ENCODE assay signal across 21 cellular contexts in the genomic region with DNA sequence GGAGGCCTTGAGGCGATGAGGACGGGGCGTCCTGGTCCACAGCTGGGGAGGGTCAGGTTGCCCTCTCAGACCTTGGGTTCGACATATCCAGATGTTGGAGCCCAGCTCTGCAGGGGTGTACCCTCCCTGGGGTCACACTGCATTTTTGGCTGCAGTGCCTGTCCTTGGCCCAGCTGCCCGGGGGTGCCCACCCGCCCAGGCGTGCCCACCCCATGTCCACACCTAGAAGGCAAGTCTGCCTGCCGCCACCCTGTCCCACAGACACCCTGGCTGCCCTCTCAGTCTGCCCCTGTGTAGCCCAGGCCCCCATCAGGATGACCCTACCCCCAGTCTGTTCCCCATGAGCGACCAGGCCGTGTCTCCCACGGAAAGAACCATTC. TPM values are rescaled to one million over a fixed set of nuclear protein-coding genes. Genes with fewer than 3 reads are reported as not detected.
DNase-seq lines count a peak whose midpoint lies in the region; ATAC-seq, FAIRE-seq and TF ChIP-seq lines count a peak whose summit lies in the region.
"Had no signal": no experiment of that assay in that cellular context is flagged by ENCODE, and none has a peak within 500 bp of the region (broad histone marks: within the 10 kb centered on the region; RNA-seq: fewer than 3 reads in every experiment).

No MANE protein-coding gene starts in this region.

- DNase-seq in activated CD8-positive, alpha-beta memory T cell treated with anti-CD3 and anti-CD28 coated beads, Interleukin-2, amount 10 ng/mL, durations not matched to agents 7 days and 5 days = no peak
- DNase-seq in activated CD8-positive, alpha-beta memory T cell treated with anti-CD3 and anti-CD28 coated beads, Interleukin-2, amount 50 U/mL, for 4 hours = no peak
- DNase-seq in GM12891 (ENCODE audit: insufficient read length, low spot score) (no peak), GM12878 (ENCODE audit: low read depth, low spot score) (no peak), progenitor cell of endocrine pancreas (ENCODE audit: low spot score, unreplicated experiment) (no peak), SW 1271 (lab: John Stamatoyannopoulos, UW) (no peak), NCI-H2029 treated with DMSO at 0.1 percent for 48 hours (lab: John Stamatoyannopoulos, UW) (no peak)
- DNase-seq: activated gamma-delta T cell; Calu3; colonic mucosa; left ventricle myocardium inferior; NCI-H1436 treated with DMSO at 0.1 percent for 48 hours; NCI-H2227 treated with DMSO at 0.1 percent for 48 hours; psoas muscle; SHP77; stimulated activated CD4-positive, alpha-beta T cell treated with anti-CD3 and anti-CD28 coated beads, Interleukin-12 subunit alpha, Interleukin-12 subunit beta, amount 100 ng/mL, for 4 hours; stomach had no signal

- ATAC-seq in activated CD8-positive, alpha-beta memory T cell treated with anti-CD3 and anti-CD28 coated beads, Interleukin-2, amount 10 ng/mL, durations not matched to agents 7 days and 5 days = no peak
- no peak for ATAC-seq in GM12878
- ATAC-seq in GM21786 (IDR thresholded peaks at IDR 0.05; ENCODE audit: unreplicated experiment) = no peak

- RAD21 ChIA-PET in GM12878 (lab: Charles Lee; ENCODE audit: unreplicated experiment) = interaction anchor here (0.9 to 1.2 kb wide), 2 partner anchors 8 to 23 kb away, joined by 3 read pairs; no protein-coding TSS in a partner anchor

- peak overlapping the region; percentile 59 for H3K27ac Mint-ChIP-seq in activated CD8-positive, alpha-beta memory T cell treated with anti-CD3 and anti-CD28 coated beads, Interleukin-2, amount 10 ng/mL, durations not matched to agents 7 days and 5 days
- peak overlapping the region; percentile 73 for H3K27ac Mint-ChIP-seq in progenitor cell of endocrine pancreas

- H2AFZ ChIP-seq in GM12878 (ENCODE audit: control insufficient read depth, low read depth, low read length) = no peak overlapping the region

- peaks cover 43% of the 10 kb centered on the region for H3K4me1 ChIP-seq in GM12878 (ENCODE audit: control insufficient read depth, insufficient read depth, low read length)
- H3K4me1 ChIP-seq: colonic mucosa had no signal

- intact Hi-C loops in GM12878 (cut with micrococcal nuclease; ENCODE audit: unreplicated experiment) = no loop called here

- peak overlapping the region; percentile 96 for H3K4me3 ChIP-seq in GM12878
- H3K4me3 ChIP-seq: colonic mucosa, left ventricle myocardium inferior, psoas muscle had no signal

- H3K9me3 Mint-ChIP-seq in activated CD8-positive, alpha-beta memory T cell treated with anti-CD3 and anti-CD28 coated beads, Interleukin-2, amount 10 ng/mL, durations not matched to agents 7 days and 5 days (ENCODE audit: low read depth) = no peaks in the 10 kb centered on the region
- H3K9me3 Mint-ChIP-seq in progenitor cell of endocrine pancreas (ENCODE audit: low read depth) = no peaks in the 10 kb centered on the region

- TF ChIP-seq RAD21 in GM12878 (IDR thresholded peaks at IDR 0.05; ENCODE audit: insufficient read depth, low read depth, low read length) = no peak

- 0 out of 2 replicates have a peak, but pooled peaks have one; percentile 5 for TF ChIP-seq POLR2A in GM12891 (IDR thresholded peaks at IDR 0.05; ENCODE audit: low read depth, low read length)
- TF ChIP-seq POLR2A in GM12878 (IDR thresholded peaks at IDR 0.05; ENCODE audit: low read depth, low read length) = no peak

- peaks cover 36% of the 10 kb centered on the region for H3K4me1 Mint-ChIP-seq in activated CD8-positive, alpha-beta memory T cell treated with anti-CD3 and anti-CD28 coated beads, Interleukin-2, amount 10 ng/mL, durations not matched to agents 7 days and 5 days
- H3K4me1 Mint-ChIP-seq in progenitor cell of endocrine pancreas (ENCODE audit: low read depth) = no peaks in the 10 kb centered on the region

- TF ChIP-seq EP300 in GM12878 (IDR thresholded peaks at IDR 0.05; ENCODE audit: borderline replicate concordance in 1 of 2, control insufficient read depth in 1 of 2, low read depth in 2 of 2, low read length in 2 of 2) = no peak

- H3K4me2 ChIP-seq in GM12878 (ENCODE audit: control insufficient read depth, insufficient read depth) = peak overlapping the region; percentile 100

- H3K27me3 ChIP-seq in GM12878 (replicated peaks in 1 of 2; ENCODE audit: control insufficient read depth in 2 of 2, insufficient read depth in 2 of 2, low read length in 1 of 2) = no peaks in the 10 kb centered on the region
- H3K27me3 ChIP-seq: colonic mucosa, stomach had no signal

- peaks cover 19% of the 10 kb centered on the region for H3K36me3 Mint-ChIP-seq in activated CD8-positive, alpha-beta memory T cell treated with anti-CD3 and anti-CD28 coated beads, Interleukin-2, amount 10 ng/mL, durations not matched to agents 7 days and 5 days
- H3K36me3 Mint-ChIP-seq in progenitor cell of endocrine pancreas (ENCODE audit: insufficient read depth) = no peaks in the 10 kb centered on the region

- H4K20me1 ChIP-seq in GM12878 (ENCODE audit: control insufficient read depth, insufficient read depth) = peaks cover 17% of the 10 kb centered on the region; the same call in 1 of the 2 replicates

- no peaks in the 10 kb centered on the region for H3K27me3 Mint-ChIP-seq in activated CD8-positive, alpha-beta memory T cell treated with anti-CD3 and anti-CD28 coated beads, Interleukin-2, amount 10 ng/mL, durations not matched to agents 7 days and 5 days
- peaks cover 10% of the 10 kb centered on the region for H3K27me3 Mint-ChIP-seq in progenitor cell of endocrine pancreas

- no peaks in the 10 kb centered on the region for H3K9me3 ChIP-seq in GM12878 (replicated peaks; ENCODE audit: control insufficient read depth, insufficient read depth, low read length)
- H3K9me3 ChIP-seq: colonic mucosa, left ventricle myocardium inferior, psoas muscle, stomach had no signal

- H3K79me2 ChIP-seq in GM12878 (ENCODE audit: control insufficient read depth, insufficient read depth, low read length) = peaks cover 84% of the 10 kb centered on the region

- no peak overlapping the region for H3K4me3 Mint-ChIP-seq in activated CD8-positive, alpha-beta memory T cell treated with anti-CD3 and anti-CD28 coated beads, Interleukin-2, amount 10 ng/mL, durations not matched to agents 7 days and 5 days
- no peak overlapping the region for H3K4me3 Mint-ChIP-seq in progenitor cell of endocrine pancreas (ENCODE audit: low read depth)

- in situ Hi-C loops in GM12878 (cut with MboI) = loop anchor here (10.0 kb wide), 1 partner anchor 1011 kb away; a partner anchor contains a TSS

- CTCF ChIA-PET in activated CD8-positive, alpha-beta memory T cell treated with anti-CD3 and anti-CD28 coated beads, Interleukin-2, amount 10 ng/mL, durations not matched to agents 7 days and 5 days (lab: Charles Lee) = interaction anchor here (1.4 to 6.9 kb wide), 2 partner anchors 26 to 92 kb away, joined by 6 to 69 read pairs; no protein-coding TSS in a partner anchor
- CTCF ChIA-PET in GM12878 (lab: Yijun Ruan, JAX) = interaction anchor here (1.1 to 3.0 kb wide), 5 partner anchors 9 to 180 kb away, joined by 3 to 10 read pairs (median 4); no protein-coding TSS in a partner anchor

- FAIRE-seq in GM12891 (lab: Jason Lieb, UNC) (peak; percentile 54), GM12878 (lab: Jason Lieb, UNC) (no peak)
- FAIRE-seq: frontal cortex, H54, urothelium cell line had no signal

- peak overlapping the region; percentile 68 for H3K9ac ChIP-seq in GM12878 (ENCODE audit: control insufficient read depth, insufficient read depth, low read length)

- no peak for TF ChIP-seq CTCF in GM12878 (IDR thresholded peaks at IDR 0.05 in 2 of 3, conservative IDR thresholded peaks at IDR 0.05 in 1 of 3; ENCODE audit: control insufficient read depth in 2 of 3, extremely low read depth in 1 of 3, insufficient read depth in 1 of 3, low read depth in 3 of 3, low read length in 3 of 3)
- no peak for TF ChIP-seq CTCF in progenitor cell of endocrine pancreas (IDR thresholded peaks at IDR 0.05; ENCODE audit: unreplicated experiment)

- WGBS in GM12878 (ENCODE audit: insufficient coverage, insufficient replicate concordance, low lambda C conversion rate, missing lambda C conversion rate) = 86% methylated on average over 11 of the region's 11 CpGs

- no TSS peak for BruUV-seq in GM12878 (replicated peaks; lab: Mats Ljungman, UMichigan)

- POLR2A ChIA-PET in GM12878 (lab: Charles Lee) = interaction anchor here (0.9 kb wide), 1 partner anchor 39 kb away, joined by 4 read pairs; no protein-coding TSS in a partner anchor

- SMC1A ChIA-PET in GM12878 (lab: Charles Lee; ENCODE audit: uncharacterized antibody, unreplicated experiment) = interaction anchor here (1.4 to 1.7 kb wide), 3 partner anchors 15 to 162 kb away, joined by 3 to 6 read pairs (median 3); no protein-coding TSS in a partner anchor

- peaks cover 1 to 3% of the 10 kb centered on the region in 2 experiments; a peak in 3 of 4 replicates for H3K36me3 ChIP-seq in GM12878 (ENCODE audit: control insufficient read depth in 2 of 2, insufficient read depth in 2 of 2, low read length in 1 of 2)
- H3K36me3 ChIP-seq: colonic mucosa, left ventricle myocardium inferior, stomach had no signal

- peak overlapping the region; percentile 99 for H3K27ac ChIP-seq in GM12878 (ENCODE audit: control insufficient read depth, insufficient read depth)
- H3K27ac ChIP-seq: colonic mucosa, left ventricle myocardium inferior, psoas muscle, stomach had no signal

RNA-seq across cellular contexts. Expression of a gene that starts 3.0 kb away (rescaled TPM):
- 100 to 1,000 TPM; 574 to 702 TPM for total RNA-seq in activated CD8-positive, alpha-beta memory T cell treated with anti-CD3 and anti-CD28 coated beads, Interleukin-2, amount 10 ng/mL, durations not matched to agents 7 days and 5 days
- polyA plus RNA-seq in GM12891 (2012; ENCODE audit: low read depth, missing spikeins) = 602 TPM
- 108 and 116 TPM in 2 replicates for total RNA-seq in GM12878 (2013; cell fraction: nucleolus; rRNA removed)
- total RNA-seq in GM12878 (2014; rRNA removed) (374 and 409 TPM in 2 replicates), GM12878 (2014; rRNA removed; fragmentation: Illumina TruSeq; extraction: Trizol) (152 and 171 TPM in 2 replicates), GM12878 (2021) (478 and 488 TPM in 2 replicates), progenitor cell of endocrine pancreas (not detected in 2 replicates)
- polyA plus RNA-seq in GM12878 (2011; ENCODE audit: low read depth) = 194 TPM
- polyA plus RNA-seq in GM12878 (2011; rRNA removed) (156 and 283 TPM in 2 replicates), GM12878 (2014; fragmentation: Illumina TruSeq; extraction: Trizol) (109 and 328 TPM in 2 replicates), GM12878 (2014; fragmentation: Nextera tagmentation; extraction: Ambion mirVana) (10 to 100 TPM; 19.2 to 34.2 TPM), GM12878 (2014; rRNA removed) (411 and 535 TPM in 2 replicates), GM12878 (2016; fragmentation: Nextera tagmentation; extraction: Ambion mirVana) (100 to 1,000 TPM; 442 to 487 TPM)
- 242 and 323 TPM in 2 replicates for polyA plus RNA-seq in GM12878 (2011; cell fraction: cytosol; rRNA removed)
- 182 and 199 TPM in 2 replicates for polyA plus RNA-seq in GM12878 (2011; cell fraction: nucleus; rRNA removed)
- polyA plus RNA-seq in GM12878 (2012) = 365 and 472 TPM in 2 replicates
- polyA minus RNA-seq in GM12878 (2011; rRNA and poly(A)+ RNA removed) = 57.7 and 106 TPM in 2 replicates
- 52.5 and 54.1 TPM in 2 replicates for polyA minus RNA-seq in GM12878 (2011; cell fraction: cytosol; rRNA and poly(A)+ RNA removed)
- polyA minus RNA-seq in GM12878 (2011; cell fraction: nucleus; rRNA and poly(A)+ RNA removed) = 14.3 and 28.3 TPM in 2 replicates
- total RNA-seq: Calu3 had no signal

RNA-seq across cellular contexts. Expression of a gene that starts 17.1 kb away (rescaled TPM):
- 1 to 10 TPM in 1 of 2 experiments, not detected in 1; 1.0 TPM for total RNA-seq in activated CD8-positive, alpha-beta memory T cell treated with anti-CD3 and anti-CD28 coated beads, Interleukin-2, amount 10 ng/mL, durations not matched to agents 7 days and 5 days
- polyA plus RNA-seq in GM12891 (2012; ENCODE audit: low read depth, missing spikeins) = 0.46 TPM
- not detected in 2 replicates for total RNA-seq in GM12878 (2013; cell fraction: nucleolus; rRNA removed)
- total RNA-seq in GM12878 (2014; rRNA removed) (0.76 and 0.79 TPM in 2 replicates), GM12878 (2014; rRNA removed; fragmentation: Illumina TruSeq; extraction: Trizol) (0.37 TPM in 1 of 2 replicates, not detected in the other), GM12878 (2021) (0.38 and 0.61 TPM in 2 replicates), progenitor cell of endocrine pancreas (0.55 and 0.69 TPM in 2 replicates)
- polyA plus RNA-seq in GM12878 (2011; ENCODE audit: low read depth) = not detected
- polyA plus RNA-seq in GM12878 (2011; rRNA removed) (0.35 TPM in 1 of 2 replicates, not detected in the other), GM12878 (2014; fragmentation: Illumina TruSeq; extraction: Trizol) (not detected in 2 replicates), GM12878 (2014; fragmentation: Nextera tagmentation; extraction: Ambion mirVana) (under 1 TPM; 0.14 to 0.33 TPM), GM12878 (2014; rRNA removed) (0.37 and 0.56 TPM in 2 replicates), GM12878 (2016; fragmentation: Nextera tagmentation; extraction: Ambion mirVana) (not detected)
- 0.17 and 0.24 TPM in 2 replicates for polyA plus RNA-seq in GM12878 (2011; cell fraction: cytosol; rRNA removed)
- polyA plus RNA-seq in GM12878 (2011; cell fraction: nucleus; rRNA removed) = 0.57 and 0.87 TPM in 2 replicates
- polyA plus RNA-seq in GM12878 (2012) = 0.72 and 0.80 TPM in 2 replicates
- 1.1 TPM in 1 of 2 replicates, not detected in the other for polyA minus RNA-seq in GM12878 (2011; rRNA and poly(A)+ RNA removed)
- polyA minus RNA-seq in GM12878 (2011; cell fraction: cytosol; rRNA and poly(A)+ RNA removed) = not detected in 2 replicates
- polyA minus RNA-seq in GM12878 (2011; cell fraction: nucleus; rRNA and poly(A)+ RNA removed) = not detected in 2 replicates
- total RNA-seq: frontal cortex, left ventricle myocardium inferior had no signal

RNA-seq across cellular contexts. Expression of a gene that starts 21.1 kb away (rescaled TPM):
- not detected for total RNA-seq in activated CD8-positive, alpha-beta memory T cell treated with anti-CD3 and anti-CD28 coated beads, Interleukin-2, amount 10 ng/mL, durations not matched to agents 7 days and 5 days
- polyA plus RNA-seq in GM12891 (2012; ENCODE audit: low read depth, missing spikeins) = 0.60 TPM
- not detected in 2 replicates for total RNA-seq in GM12878 (2013; cell fraction: nucleolus; rRNA removed)
- total RNA-seq in GM12878 (2014; rRNA removed) = not detected in 2 replicates
- not detected in 2 replicates for total RNA-seq in GM12878 (2014; rRNA removed; fragmentation: Illumina TruSeq; extraction: Trizol)
- 0.19 TPM in 1 of 2 replicates, not detected in the other for total RNA-seq in GM12878 (2021)
- 0.16 TPM for polyA plus RNA-seq in GM12878 (2011; ENCODE audit: low read depth)
- not detected in 2 replicates for polyA plus RNA-seq in GM12878 (2011; rRNA removed)
- polyA plus RNA-seq in GM12878 (2011; cell fraction: cytosol; rRNA removed) = 0.09 TPM in 1 of 2 replicates, not detected in the other
- polyA plus RNA-seq in GM12878 (2011; cell fraction: nucleus; rRNA removed) = 1.3 and 1.4 TPM in 2 replicates
- polyA plus RNA-seq in GM12878 (2012) = 0.16 and 0.46 TPM in 2 replicates
- polyA plus RNA-seq in GM12878 (2014; fragmentation: Illumina TruSeq; extraction: Trizol) = not detected in 2 replicates
- not detected for polyA plus RNA-seq in GM12878 (2014; fragmentation: Nextera tagmentation; extraction: Ambion mirVana)
- polyA plus RNA-seq in GM12878 (2014; rRNA removed) = 0.44 TPM in 1 of 2 replicates, not detected in the other
- polyA plus RNA-seq in GM12878 (2016; fragmentation: Nextera tagmentation; extraction: Ambion mirVana) = not detected
- polyA minus RNA-seq in GM12878 (2011; rRNA and poly(A)+ RNA removed) = not detected in 2 replicates
- polyA minus RNA-seq in GM12878 (2011; cell fraction: cytosol; rRNA and poly(A)+ RNA removed) = not detected in 2 replicates
- polyA minus RNA-seq in GM12878 (2011; cell fraction: nucleus; rRNA and poly(A)+ RNA removed) = 0.19 TPM in 1 of 2 replicates, not detected in the other
- 0.69 and 1.5 TPM in 2 replicates for total RNA-seq in progenitor cell of endocrine pancreas
- total RNA-seq: frontal cortex, left ventricle myocardium inferior had no signal

RNA-seq across cellular contexts. Expression of a gene that starts 35.8 kb away (rescaled TPM):
- not detected for total RNA-seq in activated CD8-positive, alpha-beta memory T cell treated with anti-CD3 and anti-CD28 coated beads, Interleukin-2, amount 10 ng/mL, durations not matched to agents 7 days and 5 days
- polyA plus RNA-seq in GM12891 (2012; ENCODE audit: low read depth, missing spikeins) = 5.7 TPM
- total RNA-seq in GM12878 (2013; cell fraction: nucleolus; rRNA removed) = not detected in 2 replicates
- not detected in 2 replicates for total RNA-seq in GM12878 (2014; rRNA removed)
- total RNA-seq in GM12878 (2014; rRNA removed; fragmentation: Illumina TruSeq; extraction: Trizol) = not detected in 2 replicates
- not detected in 2 replicates for total RNA-seq in GM12878 (2021)
- 3.0 TPM for polyA plus RNA-seq in GM12878 (2011; ENCODE audit: low read depth)
- not detected in 2 replicates for polyA plus RNA-seq in GM12878 (2011; rRNA removed)
- polyA plus RNA-seq in GM12878 (2011; cell fraction: cytosol; rRNA removed) = 0.01 TPM in 1 of 2 replicates, not detected in the other
- not detected in 2 replicates for polyA plus RNA-seq in GM12878 (2011; cell fraction: nucleus; rRNA removed)
- polyA plus RNA-seq in GM12878 (2012) = 6.1 and 10.8 TPM in 2 replicates
- not detected in 2 replicates for polyA plus RNA-seq in GM12878 (2014; fragmentation: Illumina TruSeq; extraction: Trizol)
- under 1 TPM in 1 of 2 experiments, not detected in 1; 0.02 TPM for polyA plus RNA-seq in GM12878 (2014; fragmentation: Nextera tagmentation; extraction: Ambion mirVana)
- polyA plus RNA-seq in GM12878 (2014; rRNA removed) = 0.03 TPM in 2 replicates
- polyA plus RNA-seq in GM12878 (2016; fragmentation: Nextera tagmentation; extraction: Ambion mirVana) = 1 to 10 TPM in 1 of 2 experiments, under 1 TPM in 1; 0.74 to 1.0 TPM
- not detected in 2 replicates for polyA minus RNA-seq in GM12878 (2011; rRNA and poly(A)+ RNA removed)
- not detected in 2 replicates for polyA minus RNA-seq in GM12878 (2011; cell fraction: cytosol; rRNA and poly(A)+ RNA removed)
- polyA minus RNA-seq in GM12878 (2011; cell fraction: nucleus; rRNA and poly(A)+ RNA removed) = not detected in 2 replicates
- not detected in 2 replicates for total RNA-seq in progenitor cell of endocrine pancreas
- total RNA-seq: Calu3, colonic mucosa, frontal cortex, stomach had no signal

Comparison
In these comparisons a context has a peak if more than half of its experiments do, and no peak if none do; other contexts are left out.
1. RNA of a gene that starts 3.0 kb away (total RNA-seq): 574 to 702 TPM in activated CD8-positive, alpha-beta memory T cell treated with anti-CD3 and anti-CD28 coated beads, Interleukin-2, amount 10 ng/mL, durations not matched to agents 7 days and 5 days and 108 to 488 TPM in GM12878; not detected in progenitor cell of endocrine pancreas; every median in the first group is over 10 times any median in the second.